In the genomic region with DNA sequence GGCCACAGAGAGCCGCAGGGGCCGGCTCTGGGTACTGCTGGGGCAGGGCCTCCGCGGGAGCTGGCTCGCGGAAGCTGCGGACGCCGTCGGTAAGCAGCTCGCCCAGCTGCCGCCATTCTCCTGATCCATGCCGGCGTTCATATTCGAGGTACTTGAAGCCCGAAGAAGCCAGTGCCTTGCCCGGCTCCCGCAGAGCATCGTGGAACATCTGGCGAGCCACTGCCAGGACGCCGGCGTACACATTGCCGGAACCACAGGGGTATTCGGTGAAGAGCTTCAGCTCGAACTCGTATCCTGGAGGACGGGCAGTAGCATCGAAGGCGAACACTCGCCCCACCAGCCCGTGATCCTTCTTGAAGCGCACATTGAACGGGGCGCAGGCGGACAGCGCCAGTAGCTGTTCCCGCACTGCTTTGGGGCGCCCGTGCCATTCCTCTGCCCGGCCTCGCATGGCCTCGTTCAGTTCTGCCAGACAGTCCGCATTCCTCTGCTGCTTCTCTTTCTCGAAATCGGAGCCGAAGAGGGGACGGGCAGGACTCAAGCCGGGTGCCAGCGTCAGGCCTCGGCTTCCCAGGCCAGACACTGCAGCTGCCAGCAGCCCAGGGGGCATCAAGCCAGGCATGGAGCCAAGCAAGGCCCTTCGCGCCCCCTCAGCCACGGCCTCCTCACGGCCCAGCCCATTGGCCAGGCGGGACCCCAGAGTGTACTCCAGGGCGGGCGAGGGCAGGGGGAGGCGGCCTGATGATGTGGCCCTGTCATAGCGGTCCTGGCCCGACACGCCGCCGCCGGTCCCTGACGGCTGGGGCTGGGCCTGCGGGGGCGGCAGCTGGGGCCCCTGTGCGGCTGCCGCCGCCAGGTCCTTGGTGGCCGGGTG, we compare ENCODE assay signal across 8 cellular contexts. TPM values are rescaled to one million over a fixed set of nuclear protein-coding genes. Genes with fewer than 3 reads are reported as not detected.
DNase-seq lines count a peak whose midpoint lies in the region; ATAC-seq, FAIRE-seq and TF ChIP-seq lines count a peak whose summit lies in the region.

No MANE protein-coding gene starts in this region.

- TF ChIP-seq CTCF in heart right ventricle (IDR thresholded peaks at IDR 0.05) (no peak), nephron (IDR thresholded peaks at IDR 0.05; ENCODE audit: unreplicated experiment in 3 of 3) (no peak)

- peak overlapping the region; percentile 66 to 80 (median 80) for H3K4me3 Mint-ChIP-seq in nephron

- H3K27ac Mint-ChIP-seq in nephron: no peak overlapping the region

- H3K27ac ChIP-seq in heart right ventricle (peak overlapping the region in 9 of 10 donors; percentile 81 to 97 (median 93)), duodenal mucosa (ENCODE audit: low read depth, low read length) (no peak overlapping the region)

- H3K9me3 Mint-ChIP-seq in nephron: no peaks in the 10 kb centered on the region

- H3K36me3 ChIP-seq in heart right ventricle (peaks cover 0 to 25% (median 7%) of the 10 kb centered on the region in 9 donors), NT2/D1 (ENCODE audit: insufficient read depth, insufficient read length, low read length) (peaks cover 15% of the 10 kb centered on the region), duodenal mucosa (ENCODE audit: control insufficient read depth in 1 of 2, insufficient read depth in 2 of 2, low read length in 2 of 2) (no peaks in the 10 kb centered on the region)

- H3K4me1 ChIP-seq in heart right ventricle (peaks cover 15 to 45% (median 37%) of the 10 kb centered on the region in 9 donors), NT2/D1 (ENCODE audit: insufficient read depth, insufficient read length) (peaks cover 16% of the 10 kb centered on the region), duodenal mucosa (ENCODE audit: control insufficient read depth in 1 of 2, insufficient read depth in 2 of 2, low read length in 2 of 2) (peaks cover 31 to 46% of the 10 kb centered on the region in 2 donors)

- H3K4me1 Mint-ChIP-seq in nephron: peaks cover 33% of the 10 kb centered on the region

- H3K27me3 Mint-ChIP-seq in nephron (ENCODE audit: low read depth): peaks cover 3% of the 10 kb centered on the region

- peak in 1 of 2 donors; percentile 31 for DNase-seq in heart right ventricle
- no peak for DNase-seq in cardiac septum (ENCODE audit: low spot score)
- no peak for DNase-seq in NT2/D1 (ENCODE audit: low read depth, low spot score)
- DNase-seq in activated gamma-delta T cell (lab: John Stamatoyannopoulos, UW): no peak
- DNase-seq in urothelium cell line (ENCODE audit: low spot score): no peak

- peak overlapping the region; percentile 56 to 92 (median 80) for H3K4me3 ChIP-seq in heart right ventricle
- H3K4me3 ChIP-seq in NT2/D1 (ENCODE audit: insufficient read length, low read depth): peak overlapping the region; percentile 83
- peak overlapping the region; percentile 82 to 91 for H3K4me3 ChIP-seq in duodenal mucosa (ENCODE audit: low read depth in 1 of 2, low read length in 2 of 2)

- ATAC-seq in heart right ventricle (peak in 2 of 8 donors; percentile 1 to 34), GM21423 (IDR thresholded peaks at IDR 0.05; ENCODE audit: unreplicated experiment) (no peak)

- H3K27me3 ChIP-seq in heart right ventricle (no peaks in the 10 kb centered on the region), NT2/D1 (ENCODE audit: insufficient read depth, insufficient read length) (no peaks in the 10 kb centered on the region), duodenal mucosa (ENCODE audit: control insufficient read depth in 1 of 2, insufficient read depth in 2 of 2, low read length in 2 of 2) (no peaks in the 10 kb centered on the region)

- H3K9ac ChIP-seq in NT2/D1 (ENCODE audit: insufficient read length, low read depth) (peak overlapping the region; percentile 92), duodenal mucosa (ENCODE audit: low read depth in 1 of 2, low read length in 2 of 2) (peak overlapping the region; percentile 51 to 66)

- FAIRE-seq in urothelium cell line (lab: Jason Lieb, UNC): no peak

- 55 to 57% methylated on average over 70 to 72 of the region's 72 CpGs for WGBS in heart right ventricle, 2 donors

- peaks cover 4% of the 10 kb centered on the region for H3K36me3 Mint-ChIP-seq in nephron (ENCODE audit: low read depth)

- intact Hi-C loops in heart right ventricle (cut with DNase I): loop anchor here in 1 of 10 donors (10.0 kb wide), 1 partner anchor 70 kb away; the partner anchor contains the start of gene RSPH6A
- intact Hi-C loops in cardiac septum (cut with DNase I): no loop called here

- H3K9me3 ChIP-seq in heart right ventricle: no peaks in the 10 kb centered on the region
- no peaks in the 10 kb centered on the region; the same call in 1 of the 2 replicates for H3K9me3 ChIP-seq in NT2/D1 (ENCODE audit: insufficient read depth, low read length)
- H3K9me3 ChIP-seq in duodenal mucosa (ENCODE audit: control insufficient read depth in 1 of 2, low read length in 2 of 2): no peaks in the 10 kb centered on the region

RNA-seq across cellular contexts. Expression of gene IRF2BP1, which starts 1.0 kb away (rescaled TPM):
- total RNA-seq in heart right ventricle (10 to 100 TPM; 15.9 to 23.0 (median 20.3) TPM), cardiac septum (17.4 TPM)
- 10 to 100 TPM in 1 of 2 donors, 1 to 10 TPM in 1; 8.0 to 13.4 TPM for polyA plus RNA-seq in heart right ventricle

RNA-seq across cellular contexts. Expression of gene MYPOP, which starts 17.5 kb away (rescaled TPM):
- total RNA-seq in heart right ventricle (10 to 100 TPM in 6 of 10 donors, 1 to 10 TPM in 4; 8.1 to 17.0 (median 10.3) TPM), cardiac septum (10.3 TPM)
- polyA plus RNA-seq in heart right ventricle: 1 to 10 TPM; 7.1 to 8.9 TPM

RNA-seq across cellular contexts. Expression of gene FOXA3, which starts 20.8 kb away (rescaled TPM):
- total RNA-seq in heart right ventricle (under 1 TPM in 1 of 10 donors, not detected in 9; 0.11 TPM), cardiac septum (not detected)
- under 1 TPM in 1 of 2 donors, not detected in 1; 0.01 TPM for polyA plus RNA-seq in heart right ventricle

RNA-seq across cellular contexts. Expression of gene SYMPK, which starts 22.0 kb away (rescaled TPM):
- total RNA-seq in heart right ventricle (10 to 100 TPM; 22.4 to 45.0 (median 33.0) TPM), cardiac septum (33.6 TPM)
- 10 to 100 TPM; 30.5 to 75.0 TPM for polyA plus RNA-seq in heart right ventricle

RNA-seq across cellular contexts. Expression of gene NANOS2, which starts 29.7 kb away (rescaled TPM):
- total RNA-seq in heart right ventricle (not detected), cardiac septum (not detected)
- polyA plus RNA-seq in heart right ventricle: not detected
